In genomic region chr12:66623455-66623854, GRCh38 we compare ENCODE assay signal across 21 cellular contexts. TPM values are rescaled to one million over a fixed set of nuclear protein-coding genes. Genes with fewer than 3 reads are reported as not detected.
DNase-seq lines count a peak whose midpoint lies in the region; ATAC-seq and TF ChIP-seq lines count a peak whose summit lies in the region.
"Had no signal": no experiment of that assay in that cellular context is flagged by ENCODE, and none has a peak within 500 bp of the region (broad histone marks: within the 10 kb centered on the region; RNA-seq: fewer than 3 reads in every experiment).

No MANE protein-coding gene starts in this region.

- H3F3A ChIP-seq in DOHH2 (ENCODE audit: control insufficient read depth, insufficient read depth) (peaks cover 27% of the 10 kb centered on the region), PC-3 (ENCODE audit: low read length, unreplicated experiment) (no peaks in the 10 kb centered on the region)

- CTCF ChIA-PET in PC-3 (lab: Charles Lee), result interaction anchor here (0.7 kb wide), 1 partner anchor 356 kb away, joined by 3 read pairs; no protein-coding TSS in a partner anchor
- CTCF ChIA-PET in activated CD4-positive, alpha-beta T cell treated with anti-CD3 and anti-CD28 coated beads for 36 hours (lab: Charles Lee), result interaction anchor here (1.0 kb wide), 1 partner anchor 70 kb away, joined by 3 read pairs; no protein-coding TSS in a partner anchor

- no peak for ATAC-seq in PC-3
- ATAC-seq in omental fat pad (ENCODE audit: low FRiP score), result no peak
- ATAC-seq in activated CD4-positive, alpha-beta T cell treated with anti-CD3 and anti-CD28 coated beads for 36 hours, result no peak
- ATAC-seq: gastrocnemius medialis, GM23338 had no signal

- H3K4me3 Mint-ChIP-seq in activated CD4-positive, alpha-beta T cell treated with anti-CD3 and anti-CD28 coated beads for 36 hours, result no peak overlapping the region
- H3K4me3 Mint-ChIP-seq: GM23338 had no signal

- POLR2A ChIA-PET in PC-3 (lab: Charles Lee; ENCODE audit: unreplicated experiment), result no interaction called here
- POLR2A ChIA-PET in activated CD4-positive, alpha-beta T cell treated with anti-CD3 and anti-CD28 coated beads for 36 hours (lab: Charles Lee), result no interaction called here

- no peak overlapping the region for H2AFZ ChIP-seq in PC-3 (ENCODE audit: low read length)
- H2AFZ ChIP-seq: GM23338 had no signal

- H3K4me1 ChIP-seq in DOHH2 (ENCODE audit: control insufficient read depth, low read length) (peaks cover 100% of the 10 kb centered on the region), PC-3 (ENCODE audit: insufficient read depth, low read length) (no peaks in the 10 kb centered on the region)
- H3K4me1 ChIP-seq: gastrocnemius medialis had no signal

- TF ChIP-seq CTCF in DOHH2 (IDR thresholded peaks at IDR 0.05; ENCODE audit: low read depth, low read length, poor library complexity, severe bottlenecking) (no peak), PC-3 (conservative IDR thresholded peaks at IDR 0.05; ENCODE audit: low read depth, low read length) (no peak), foreskin fibroblast (IDR thresholded peaks at IDR 0.05; ENCODE audit: low read depth, low read length) (no peak), omental fat pad (IDR thresholded peaks at IDR 0.05) (no peak)

- no peaks in the 10 kb centered on the region for H3K27me3 ChIP-seq in DOHH2 (ENCODE audit: control insufficient read depth, low read length)
- no peaks in the 10 kb centered on the region for H3K27me3 ChIP-seq in PC-3 (ENCODE audit: low read length)
- H3K27me3 ChIP-seq: gastrocnemius medialis had no signal

- H3K36me3 ChIP-seq in DOHH2 (ENCODE audit: control insufficient read depth, low read length) (peaks cover 2% of the 10 kb centered on the region; the same call in 1 of the 2 replicates), PC-3 (ENCODE audit: low read depth, low read length) (no peaks in the 10 kb centered on the region)
- H3K36me3 ChIP-seq: gastrocnemius medialis, left ventricle myocardium inferior had no signal

- BruUV-seq in PC-3 (replicated peaks; lab: Mats Ljungman, UMichigan), result no TSS peak

- H3K4me2 ChIP-seq in DOHH2 (ENCODE audit: low read length) (peak overlapping the region; percentile 29; the same call in 1 of the 2 replicates), PC-3 (ENCODE audit: low read length) (no peak overlapping the region)
- H3K4me2 ChIP-seq: GM23338 had no signal

- H3K9me2 ChIP-seq in DOHH2 (replicated peaks; ENCODE audit: control insufficient read depth, low read length) (no peaks in the 10 kb centered on the region), PC-3 (replicated peaks; ENCODE audit: low read length) (no peaks in the 10 kb centered on the region)

- peak overlapping the region; percentile 100; the same call in 1 of the 2 replicates for H3K27ac ChIP-seq in DOHH2 (ENCODE audit: low read depth, low read length)
- H3K27ac ChIP-seq in PC-3 (ENCODE audit: low read length), result no peak overlapping the region
- H3K27ac ChIP-seq: coronary artery, gastrocnemius medialis, left ventricle myocardium inferior had no signal

- H3K4me3 ChIP-seq in DOHH2 (ENCODE audit: low read length), result no peak overlapping the region
- no peak overlapping the region for H3K4me3 ChIP-seq in PC-3 (ENCODE audit: low read length)
- no peak overlapping the region for H3K4me3 ChIP-seq in foreskin fibroblast (ENCODE audit: low read depth in 1 of 2, low read length in 2 of 2)
- H3K4me3 ChIP-seq: coronary artery, gastrocnemius medialis, GM23338, left ventricle myocardium inferior had no signal

- H3K79me2 ChIP-seq in DOHH2 (ENCODE audit: control insufficient read depth, low read length) (peaks cover 3% of the 10 kb centered on the region; the same call in 1 of the 2 replicates), PC-3 (ENCODE audit: low read length) (no peaks in the 10 kb centered on the region)

- H4K20me1 ChIP-seq in DOHH2 (ENCODE audit: control insufficient read depth, insufficient read depth, low read depth, low read length), result no peaks in the 10 kb centered on the region
- H4K20me1 ChIP-seq in PC-3 (ENCODE audit: low read length), result no peaks in the 10 kb centered on the region

- intact Hi-C loops in PC-3 (cut with micrococcal nuclease), result no loop called here
- intact Hi-C loops in activated CD4-positive, alpha-beta T cell treated with anti-CD3 and anti-CD28 coated beads for 36 hours (cut with DNase I, micrococcal nuclease), result no loop called here

- H3K4me1 Mint-ChIP-seq in activated CD4-positive, alpha-beta T cell treated with anti-CD3 and anti-CD28 coated beads for 36 hours, result no peaks in the 10 kb centered on the region

- peak; percentile 29 for DNase-seq in KBM-7
- DNase-seq in PC-3, result peak; percentile 9
- DNase-seq in foreskin fibroblast, result peak; percentile 3 to 36
- no peak for DNase-seq in activated CD4-positive, alpha-beta T cell treated with anti-CD3 and anti-CD28 coated beads for 1 hour
- no peak for DNase-seq in omental fat pad (ENCODE audit: low spot score)
- DNase-seq in HuH-7 (ENCODE audit: low spot score), result no peak
- DNase-seq in activated CD4-positive, alpha-beta T cell treated with anti-CD3 and anti-CD28 coated beads for 36 hours, result no peak
- DNase-seq: activated CD4-positive, alpha-beta T cell treated with anti-CD3 and anti-CD28 coated beads, Interleukin-2, amount 50 U/mL, for 1 hour; activated naive CD4-positive, alpha-beta T cell treated with Interleukin-2 at 50 U/mL for 16 hours; activated T-cell treated with anti-CD3 and anti-CD28 coated beads for 4 hours; gastrocnemius medialis; KG1; left ventricle myocardium inferior; NK-92 treated with Interleukin-12 subunit alpha and Interleukin-12 subunit beta, amount 100 ng/mL, for 24 hours; occipital lobe; SHP77 treated with DMSO at 0.1 percent for 48 hours; stimulated activated CD4-positive, alpha-beta T cell treated with anti-CD3 and anti-CD28 coated beads, Interleukin-2, amount 100 ng/mL, for 48 hours; T-helper 9 cell had no signal

- H3K9me3 Mint-ChIP-seq in activated CD4-positive, alpha-beta T cell treated with anti-CD3 and anti-CD28 coated beads for 36 hours (ENCODE audit: low read depth), result no peaks in the 10 kb centered on the region
- H3K9me3 Mint-ChIP-seq: GM23338 had no signal

- H3K9me3 ChIP-seq in DOHH2 (ENCODE audit: control insufficient read depth, insufficient read depth, low read length) (no peaks in the 10 kb centered on the region), PC-3 (ENCODE audit: low read length) (no peaks in the 10 kb centered on the region)
- H3K9me3 ChIP-seq: gastrocnemius medialis, left ventricle myocardium inferior had no signal

- in situ Hi-C loops in KBM-7 (cut with MboI; ENCODE audit: low pct_unique_long_range_greater_than_20kb, low sequenced_read_pairs), result no loop called here

- H3K9ac ChIP-seq in PC-3 (ENCODE audit: low read length), result no peak overlapping the region

- no peaks in the 10 kb centered on the region for H3K27me3 Mint-ChIP-seq in activated CD4-positive, alpha-beta T cell treated with anti-CD3 and anti-CD28 coated beads for 36 hours

- H3K27ac Mint-ChIP-seq in activated CD4-positive, alpha-beta T cell treated with anti-CD3 and anti-CD28 coated beads for 36 hours, result no peak overlapping the region
- H3K27ac Mint-ChIP-seq: GM23338 had no signal

- H3K36me3 Mint-ChIP-seq in activated CD4-positive, alpha-beta T cell treated with anti-CD3 and anti-CD28 coated beads for 36 hours (ENCODE audit: low read depth), result no peaks in the 10 kb centered on the region

RNA-seq across cellular contexts. Expression of gene GRIP1, which starts 55.4 kb away (rescaled TPM):
- total RNA-seq in PC-3 (2014; rRNA removed) (2.0 and 8.4 TPM in 2 replicates), omental fat pad (1 to 10 TPM; 1.2 to 4.9 (median 2.9) TPM)
- total RNA-seq in activated CD4-positive, alpha-beta T cell treated with anti-CD3 and anti-CD28 coated beads for 36 hours, result 1 to 10 TPM in 1 of 2 experiments, under 1 TPM in 1; 0.53 to 2.4 TPM

Comparison
In these comparisons a context has a peak if more than half of its experiments do, and no peak if none do; other contexts are left out.
1. DNase-seq: peak in KBM-7 (single experiment), PC-3 (single experiment) and foreskin fibroblast (2 of 2); none in activated CD4-positive, alpha-beta T cell treated with anti-CD3 and anti-CD28 coated beads for 1 hour (single experiment), omental fat pad (single experiment), HuH-7 (single experiment) and activated CD4-positive, alpha-beta T cell treated with anti-CD3 and anti-CD28 coated beads for 36 hours (single experiment).